14 cellular contexts compared by ENCODE assay signal in genomic region chr2:102107741-102108070, GRCh38. TPM values are rescaled to one million over a fixed set of nuclear protein-coding genes. Genes with fewer than 3 reads are reported as not detected.
DNase-seq lines count a peak whose midpoint lies in the region; ATAC-seq and TF ChIP-seq lines count a peak whose summit lies in the region.
"Had no signal": no experiment of that assay in that cellular context is flagged by ENCODE, and none has a peak within 500 bp of the region (broad histone marks: within the 10 kb centered on the region; RNA-seq: fewer than 3 reads in every experiment).

No MANE protein-coding gene starts in this region.

- intact Hi-C loops in left lung (cut with DNase I) (no loop called here), upper lobe of right lung (cut with DNase I) (no loop called here)

- H3K9me3 ChIP-seq in adipocyte (ENCODE audit: control insufficient read depth, low read length) (no peaks in the 10 kb centered on the region), left lung (peaks cover 0 to 2% of the 10 kb centered on the region in 2 donors), upper lobe of right lung (no peaks in the 10 kb centered on the region)
- H3K9me3 ChIP-seq: MG63 had no signal

- no peak for TF ChIP-seq CTCF in AG10803 (conservative IDR thresholded peaks at IDR 0.05; ENCODE audit: low read length)
- TF ChIP-seq CTCF in left lung (IDR thresholded peaks at IDR 0.05) = no peak
- TF ChIP-seq CTCF in upper lobe of right lung (IDR thresholded peaks at IDR 0.05) = no peak

- peak; percentile 40 for ATAC-seq in GM19324 (IDR thresholded peaks at IDR 0.05; ENCODE audit: low FRiP score, unreplicated experiment)
- no peak for ATAC-seq in HG03460 (IDR thresholded peaks at IDR 0.05; ENCODE audit: unreplicated experiment)
- ATAC-seq in left lung = no peak
- no peak for ATAC-seq in upper lobe of right lung

- H3K4me1 ChIP-seq in adipocyte (ENCODE audit: control insufficient read depth, insufficient read depth, low read length) (peaks cover 51% of the 10 kb centered on the region), left lung (peaks cover 22 to 47% of the 10 kb centered on the region in 2 donors), upper lobe of right lung (peaks cover 29% of the 10 kb centered on the region)

- H3K4me3 ChIP-seq in AG10803 (ENCODE audit: low read length) (no peak overlapping the region), adipocyte (ENCODE audit: low read length) (peak overlapping the region; percentile 60), left lung (peak overlapping the region in 1 of 2 donors; percentile 1), upper lobe of right lung (no peak overlapping the region)
- H3K4me3 ChIP-seq: BLaER1 treated with 17β-estradiol and CSF1 and Interleukin-3, amounts not matched to agents 10 nM and 100 nM; MG63 had no signal

- peak; percentile 83 for DNase-seq in AG10803 (ENCODE audit: low read depth)
- DNase-seq in adipocyte (ENCODE audit: low read depth) = no peak
- peak; percentile 45 for DNase-seq in left kidney (ENCODE audit: low read depth, low spot score)
- no peak for DNase-seq in T-helper 2 cell
- DNase-seq in left lung = no peak
- no peak for DNase-seq in upper lobe of right lung
- DNase-seq: activated CD4-positive, alpha-beta T cell treated with anti-CD3 and anti-CD28 coated beads for 4 hours; MG63; NCI-H2171; retina had no signal

- H3K27ac ChIP-seq in left lung (peak overlapping the region in 1 of 2 donors; percentile 48), upper lobe of right lung (no peak overlapping the region)
- H3K27ac ChIP-seq: BLaER1 treated with 17β-estradiol and CSF1 and Interleukin-3, amounts not matched to agents 10 nM and 100 nM; epithelial cell of prostate had no signal

- H3K27me3 ChIP-seq in adipocyte (replicated peaks; ENCODE audit: control insufficient read depth, insufficient read depth, low read length) = no peaks in the 10 kb centered on the region
- H3K27me3 ChIP-seq in left lung = no peaks in the 10 kb centered on the region
- H3K27me3 ChIP-seq in upper lobe of right lung = no peaks in the 10 kb centered on the region
- H3K27me3 ChIP-seq: BLaER1 treated with 17β-estradiol and CSF1 and Interleukin-3, amounts not matched to agents 10 nM and 100 nM; MG63 had no signal

- peak overlapping the region; percentile 11 for H3K9ac ChIP-seq in adipocyte (ENCODE audit: low read length)
- H3K9ac ChIP-seq: BLaER1 treated with 17β-estradiol and CSF1 and Interleukin-3, amounts not matched to agents 10 nM and 100 nM had no signal

- H3K36me3 ChIP-seq in adipocyte (ENCODE audit: control insufficient read depth, insufficient read depth, low read length, severe bottlenecking) (peaks cover 20% of the 10 kb centered on the region), left lung (peaks cover 0 to 36% of the 10 kb centered on the region in 2 donors), upper lobe of right lung (no peaks in the 10 kb centered on the region)
- H3K36me3 ChIP-seq: BLaER1 treated with 17β-estradiol and CSF1 and Interleukin-3, amounts not matched to agents 10 nM and 100 nM; MG63 had no signal

RNA-seq across cellular contexts. Expression of gene IL1R1, which starts 34.8 kb away (rescaled TPM):
- total RNA-seq in left lung (100 to 1,000 TPM; 142 to 224 TPM), upper lobe of right lung (196 TPM)

Comparison
In these comparisons a context has a peak if more than half of its experiments do, and no peak if none do; other contexts are left out.
1. DNase-seq: peak in AG10803 (single experiment) and left kidney (single experiment); none in adipocyte (single experiment), T-helper 2 cell (0 of 5), left lung (0 of 2) and upper lobe of right lung (single experiment).